ENCODE assay signal across 15 cellular contexts in genomic region chr17:20588744-20589453, GRCh38. TPM values are rescaled to one million over a fixed set of nuclear protein-coding genes. Genes with fewer than 3 reads are reported as not detected.
DNase-seq lines count a peak whose midpoint lies in the region; ATAC-seq and TF ChIP-seq lines count a peak whose summit lies in the region.
"Not testable (repeated sequence)": the region's sequence is repeated elsewhere in the genome, so short reads cannot be mapped to it uniquely, and the experiment has no call there.
"Had no signal": no experiment of that assay in that cellular context is flagged by ENCODE, and none has a peak within 500 bp of the region (broad histone marks: within the 10 kb centered on the region; RNA-seq: fewer than 3 reads in every experiment).

No MANE protein-coding gene starts in this region.

- H3K27me3 ChIP-seq in fibroblast of lung (ENCODE audit: control insufficient read depth, insufficient read depth, low read length); right cardiac atrium (ENCODE audit: control insufficient read depth, insufficient read depth): not testable (repeated sequence)
- H3K27me3 ChIP-seq in upper lobe of right lung: peaks cover 12% of the 10 kb centered on the region

- not testable (repeated sequence) for H3K4me3 ChIP-seq in fibroblast of lung (replicated peaks in 1 of 4; ENCODE audit: control extremely low read depth in 1 of 4, insufficient read depth in 1 of 4, low read depth in 3 of 4, low read length in 4 of 4); upper lobe of right lung
- H3K4me3 ChIP-seq in right cardiac atrium (ENCODE audit: low read length): peak overlapping the region; percentile 62

- H3K36me3 Mint-ChIP-seq in osteocyte (ENCODE audit: unreplicated experiment): not testable (repeated sequence)

- H3K9ac ChIP-seq in fibroblast of lung (ENCODE audit: insufficient read depth, low read length): not testable (repeated sequence)

- H3K36me3 ChIP-seq in fibroblast of lung (ENCODE audit: control insufficient read depth, insufficient read depth, low read length); upper lobe of right lung: not testable (repeated sequence)

- H3K27ac ChIP-seq in fibroblast of lung (ENCODE audit: insufficient read depth, low read length); right cardiac atrium (ENCODE audit: low read length); upper lobe of right lung: not testable (repeated sequence)

- H3K4me1 Mint-ChIP-seq in osteocyte (ENCODE audit: unreplicated experiment): not testable (repeated sequence)

- peak; percentile 1 for DNase-seq in DMS53 treated with DMSO at 0.1 percent for 48 hours (lab: John Stamatoyannopoulos, UW; ENCODE audit: unreplicated experiment)
- DNase-seq in NCI-H146 (lab: John Stamatoyannopoulos, UW): peak; percentile 59
- DNase-seq in astrocyte of the hippocampus (ENCODE audit: low read depth, low spot score): peak; percentile 15
- peak; percentile 2 to 23 for DNase-seq in fibroblast of lung (ENCODE audit: low read depth in 2 of 2)
- not testable (repeated sequence) for DNase-seq in right cardiac atrium; osteocyte (ENCODE audit: extremely low spot score, unreplicated experiment); upper lobe of right lung
- peak; percentile 59 for DNase-seq in left kidney (ENCODE audit: low read depth, low spot score)

- not testable (repeated sequence) for H4K20me1 ChIP-seq in fibroblast of lung (ENCODE audit: control insufficient read depth, extremely low read depth, insufficient read depth, low read length)

- not testable (repeated sequence) for H3K9me3 Mint-ChIP-seq in osteocyte (ENCODE audit: unreplicated experiment)

- H3K27me3 Mint-ChIP-seq in osteocyte (ENCODE audit: unreplicated experiment): peaks cover 10% of the 10 kb centered on the region

- H3K9me3 ChIP-seq in fibroblast of lung (ENCODE audit: control insufficient read depth, insufficient read depth, low read depth, low read length); right cardiac atrium (ENCODE audit: control insufficient read depth, low read length); upper lobe of right lung: not testable (repeated sequence)

- H3K79me2 ChIP-seq in fibroblast of lung (ENCODE audit: control insufficient read depth, insufficient read depth, low read length): not testable (repeated sequence)

- ATAC-seq in right cardiac atrium (peak in 1 of 2 donors; percentile 55), upper lobe of right lung (peak; percentile 50)

- not testable (repeated sequence) for H2AFZ ChIP-seq in fibroblast of lung (ENCODE audit: low read length)

- intact Hi-C loops in right cardiac atrium (cut with DNase I); upper lobe of right lung (cut with DNase I): not testable (repeated sequence)

- WGBS in right cardiac atrium: 7% methylated on average over 68 of the region's 69 CpGs

- not testable (repeated sequence) for H3K27ac Mint-ChIP-seq in osteocyte (ENCODE audit: unreplicated experiment)

- not testable (repeated sequence) for H3K4me1 ChIP-seq in fibroblast of lung (ENCODE audit: control insufficient read depth, extremely low read depth, insufficient read depth, low read length); right cardiac atrium (ENCODE audit: control insufficient read depth, insufficient read depth, low read length); upper lobe of right lung

- TF ChIP-seq CTCF in fibroblast of lung (conservative IDR thresholded peaks at IDR 0.05 in 1 of 2, IDR thresholded peaks at IDR 0.05 in 1 of 2; ENCODE audit: low read depth in 1 of 2, low read length in 2 of 2); osteocyte (IDR thresholded peaks at IDR 0.05); upper lobe of right lung (IDR thresholded peaks at IDR 0.05): not testable (repeated sequence)

- H3K4me2 ChIP-seq in fibroblast of lung (ENCODE audit: extremely low read depth, insufficient read depth, low read length): not testable (repeated sequence)

- H3K4me3 Mint-ChIP-seq in osteocyte (ENCODE audit: unreplicated experiment): peak overlapping the region; percentile 29

RNA-seq across cellular contexts. Expression of gene CDRT15L2, which starts 9.4 kb away (rescaled TPM):
- total RNA-seq in fibroblast of lung (not detected in 2 replicates), right cardiac atrium (not detected), osteocyte (not detected in 2 replicates), upper lobe of right lung (not detected)
- polyA plus RNA-seq in fibroblast of lung (not detected in 2 replicates), right cardiac atrium (not detected)
- polyA plus RNA-seq in fibroblast of lung (2012): not detected in 2 replicates
- polyA minus RNA-seq in fibroblast of lung (ENCODE audit: low replicate concordance): not detected in 2 replicates
- total RNA-seq: activated naive CD4-positive, alpha-beta T cell treated with anti-CD3 and anti-CD28 coated beads for 36 hours; activated T-cell treated with anti-CD3 and anti-CD28 coated beads, Interleukin-2, amount 50 U/mL, for 4 hours; ascending aorta; CD4-positive, alpha-beta memory T cell; left lobe of liver; LHCN-M2; pancreas had no signal
- polyA plus RNA-seq: CD4-positive, alpha-beta memory T cell; pancreas had no signal
